9 cellular contexts compared by ENCODE assay signal in the genomic region with DNA sequence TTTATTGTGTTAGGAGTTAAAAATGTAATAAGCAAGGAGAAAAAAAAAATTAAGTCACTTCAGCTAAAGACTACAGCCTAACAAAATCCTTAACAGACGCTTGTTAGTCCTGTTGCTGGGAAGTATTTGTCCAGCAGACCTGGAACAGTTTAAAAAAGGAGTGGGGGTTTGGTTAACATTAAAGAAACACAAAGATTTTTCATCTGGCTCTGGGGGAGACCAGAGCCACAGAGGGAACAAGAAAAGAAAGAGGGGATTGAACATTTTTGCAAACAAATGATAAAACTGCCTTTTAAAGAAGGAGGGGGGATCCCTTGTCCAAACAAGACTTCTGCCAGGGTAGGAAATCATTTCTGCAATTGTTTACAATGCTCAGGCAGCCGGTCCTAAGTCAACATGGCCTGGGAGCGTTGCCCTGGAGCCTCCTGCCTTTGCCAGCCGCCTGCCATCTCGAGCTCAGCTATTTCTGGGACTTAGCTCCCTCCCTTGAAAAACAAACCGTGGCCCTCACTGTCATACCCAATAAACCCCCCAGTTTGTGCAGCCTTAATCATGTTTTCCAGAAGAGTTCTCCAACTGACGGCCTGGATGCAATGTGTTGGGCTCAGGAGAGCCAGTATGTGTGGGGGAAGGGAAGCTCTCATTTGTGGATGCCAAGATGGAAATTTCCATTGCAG.
DNase-seq lines count a peak whose midpoint lies in the region; ATAC-seq and TF ChIP-seq lines count a peak whose summit lies in the region.
"Had no signal": no experiment of that assay in that cellular context is flagged by ENCODE, and none has a peak within 500 bp of the region (broad histone marks: within the 10 kb centered on the region; RNA-seq: fewer than 3 reads in every experiment).

No MANE protein-coding gene starts in this region.

- BruUV-seq in MCF 10A (replicated peaks; lab: Mats Ljungman, UMichigan) (no TSS peak), mammary epithelial cell (replicated peaks; lab: Mats Ljungman, UMichigan) (no TSS peak)

- H4K20me1 ChIP-seq in mammary epithelial cell (ENCODE audit: insufficient read depth, low read length) = no peaks in the 10 kb centered on the region

- 80% methylated on average over 7 of the region's 7 CpGs for WGBS in mammary epithelial cell (ENCODE audit: low coverage, missing lambda C conversion rate)

- no peak for TF ChIP-seq CTCF in MCF 10A (IDR thresholded peaks at IDR 0.05; ENCODE audit: unreplicated experiment)
- no peak for TF ChIP-seq CTCF in mammary epithelial cell (conservative IDR thresholded peaks at IDR 0.05 in 1 of 2, IDR thresholded peaks at IDR 0.05 in 1 of 2; ENCODE audit: extremely low read depth in 1 of 2, insufficient read depth in 1 of 2, low read depth in 1 of 2, low read length in 2 of 2)
- no peak for TF ChIP-seq CTCF in mucosa of descending colon (IDR thresholded peaks at IDR 0.05)
- no peak for TF ChIP-seq CTCF in vagina (IDR thresholded peaks at IDR 0.05)

- H3K27ac Mint-ChIP-seq in MCF 10A (ENCODE audit: low read depth, unreplicated experiment) = peak overlapping the region; percentile 5
- H3K27ac Mint-ChIP-seq in activated T-cell treated with anti-CD3 and anti-CD28 coated beads, Interleukin-2, amount 50 U/mL, for 24 hours = no peak overlapping the region

- dilution Hi-C loops in mammary epithelial cell (cut with HindIII; ENCODE audit: low sequenced_read_pairs) = no loop called here

- CTCF ChIA-PET in MCF 10A (lab: Yijun Ruan, JAX) (interaction anchor here (0.6 to 1.3 kb wide), 3 partner anchors 53 to 247 kb away, joined by 3 to 5 read pairs (median 3); no protein-coding TSS in a partner anchor), mammary epithelial cell (lab: Charles Lee; ENCODE audit: low non-redundant PET) (no interaction called here)

- intact Hi-C loops in MCF 10A (cut with micrococcal nuclease) (no loop called here), mammary epithelial cell (cut with micrococcal nuclease) (no loop called here), mucosa of descending colon (cut with DNase I, micrococcal nuclease) (no loop called here), vagina (cut with DNase I) (no loop called here)

- H3K4me1 ChIP-seq in mammary epithelial cell (ENCODE audit: insufficient read depth, low read length) = no peaks in the 10 kb centered on the region
- H3K4me1 ChIP-seq in mucosa of descending colon (ENCODE audit: low read depth) = peaks cover 10% of the 10 kb centered on the region
- peaks cover 39% of the 10 kb centered on the region for H3K4me1 ChIP-seq in vagina

- H3K9me3 ChIP-seq in mammary epithelial cell (replicated peaks; ENCODE audit: insufficient read depth, low read length) = no peaks in the 10 kb centered on the region
- H3K9me3 ChIP-seq in mucosa of descending colon = no peaks in the 10 kb centered on the region
- no peaks in the 10 kb centered on the region for H3K9me3 ChIP-seq in vagina

- H3K79me2 ChIP-seq in mammary epithelial cell (ENCODE audit: insufficient read depth, low read length) = no peaks in the 10 kb centered on the region

- in situ Hi-C loops in mammary epithelial cell (cut with MboI; ENCODE audit: low sequenced_read_pairs in 2 of 2) = no loop called here

- no peak overlapping the region for H2AFZ ChIP-seq in mammary epithelial cell (ENCODE audit: low read depth, low read length)

- no peak overlapping the region for H3K4me3 Mint-ChIP-seq in MCF 10A (ENCODE audit: unreplicated experiment)
- H3K4me3 Mint-ChIP-seq in activated T-cell treated with anti-CD3 and anti-CD28 coated beads, Interleukin-2, amount 50 U/mL, for 24 hours = no peak overlapping the region

- no peaks in the 10 kb centered on the region for H3K36me3 Mint-ChIP-seq in MCF 10A (ENCODE audit: insufficient read depth, unreplicated experiment)
- H3K36me3 Mint-ChIP-seq in activated T-cell treated with anti-CD3 and anti-CD28 coated beads, Interleukin-2, amount 50 U/mL, for 24 hours (ENCODE audit: low read depth) = no peaks in the 10 kb centered on the region

- H3K27me3 Mint-ChIP-seq in MCF 10A (ENCODE audit: insufficient read depth, unreplicated experiment) = no peaks in the 10 kb centered on the region
- peaks cover 3% of the 10 kb centered on the region for H3K27me3 Mint-ChIP-seq in activated T-cell treated with anti-CD3 and anti-CD28 coated beads, Interleukin-2, amount 50 U/mL, for 24 hours

- POLR2A ChIA-PET in MCF 10A (lab: Yijun Ruan, JAX) = interaction anchor here (0.8 to 1.5 kb wide), 6 partner anchors 13 to 139 kb away, joined by 3 to 4 read pairs (median 4); partner anchors contain the start of gene PIAS1

- no peaks in the 10 kb centered on the region for H3K27me3 ChIP-seq in mammary epithelial cell (ENCODE audit: insufficient read depth, low read length)
- no peaks in the 10 kb centered on the region for H3K27me3 ChIP-seq in vagina
- H3K27me3 ChIP-seq: neutrophil had no signal

- H3K4me3 ChIP-seq in mammary epithelial cell (replicated peaks in 1 of 3; ENCODE audit: insufficient read depth in 1 of 3, low read depth in 2 of 3, low read length in 3 of 3) (no peak overlapping the region), mucosa of descending colon (no peak overlapping the region), vagina (no peak overlapping the region)

- H3K27ac ChIP-seq in mammary epithelial cell (ENCODE audit: insufficient read depth, low read depth, low read length) (no peak overlapping the region), vagina (peak overlapping the region; percentile 72)
- H3K27ac ChIP-seq: neutrophil had no signal

- H3K9ac ChIP-seq in mammary epithelial cell (ENCODE audit: insufficient read depth, low read length) = no peak overlapping the region

- TF ChIP-seq POLR2A in vagina (IDR thresholded peaks at IDR 0.05) (no peak), GM18505 (IDR thresholded peaks at IDR 0.05; ENCODE audit: borderline replicate concordance, extremely low read depth, insufficient read depth, insufficient read length) (no peak)

- peaks cover 30% of the 10 kb centered on the region for H3K4me1 Mint-ChIP-seq in MCF 10A (ENCODE audit: insufficient read depth, unreplicated experiment)
- peaks cover 2% of the 10 kb centered on the region for H3K4me1 Mint-ChIP-seq in activated T-cell treated with anti-CD3 and anti-CD28 coated beads, Interleukin-2, amount 50 U/mL, for 24 hours (ENCODE audit: low read depth)

- H3K9me3 Mint-ChIP-seq in MCF 10A (ENCODE audit: unreplicated experiment) = no peaks in the 10 kb centered on the region
- peaks cover 4% of the 10 kb centered on the region for H3K9me3 Mint-ChIP-seq in activated T-cell treated with anti-CD3 and anti-CD28 coated beads, Interleukin-2, amount 50 U/mL, for 24 hours

- ATAC-seq in mucosa of descending colon (peak; percentile 89), GM18505 (IDR thresholded peaks at IDR 0.05; ENCODE audit: unreplicated experiment) (no peak)

- H3K36me3 ChIP-seq in mammary epithelial cell (ENCODE audit: insufficient read depth, low read length) (no peaks in the 10 kb centered on the region), mucosa of descending colon (ENCODE audit: low read depth) (no peaks in the 10 kb centered on the region), vagina (no peaks in the 10 kb centered on the region)
- H3K36me3 ChIP-seq: neutrophil had no signal

- DNase-seq in MCF 10A (ENCODE audit: unreplicated experiment) (no peak), mammary epithelial cell (no peak), dedifferentiated amniotic fluid mesenchymal stem cell (ENCODE audit: extremely low spot score) (peak; percentile 23), mucosa of descending colon (peak; percentile 78 to 80 (median 80)), vagina (ENCODE audit: extremely low spot score in 2 of 2) (peak in 1 of 2 donors; percentile 92), MV-4-11 (lab: John Stamatoyannopoulos, UW) (no peak)
- DNase-seq in activated T-cell treated with anti-CD3 and anti-CD28 coated beads, Interleukin-2, amount 50 U/mL, for 24 hours = no peak

- no peak overlapping the region for H3K4me2 ChIP-seq in mammary epithelial cell (ENCODE audit: insufficient read depth, low read depth, low read length)

Comparison
In these comparisons a context has a peak if more than half of its experiments do, and no peak if none do; other contexts are left out.
1. DNase-seq: peak in dedifferentiated amniotic fluid mesenchymal stem cell (single experiment) and mucosa of descending colon (3 of 3); none in MCF 10A (single experiment), mammary epithelial cell (single experiment), activated T-cell treated with anti-CD3 and anti-CD28 coated beads, Interleukin-2, amount 50 U/mL, for 24 hours (single experiment) and MV-4-11 (single experiment).